1 cellular context compared by ENCODE assay signal in genomic region chr19:54137114-54137912, GRCh38.
TF ChIP-seq lines count a peak whose summit lies in the region.

CNOT3 (plus strand) TSS chr19:54137762; CDS start chr19:54142979, 5,217 bp downstream.

TF ChIP-seq in GM12878, 131 proteins besides CTCF, POLR2A, EP300 and RAD21 (continued from another document and continues in another):
- TF ChIP-seq E2F8 (IDR thresholded peaks at IDR 0.05; ENCODE audit: low read depth, partially characterized antibody) (no peak), PAX8 (IDR thresholded peaks at IDR 0.05) (no peak), SP1 (IDR thresholded peaks at IDR 0.05; ENCODE audit: low read depth, low read length) (peak; percentile 98), NFIC (IDR thresholded peaks at IDR 0.05; ENCODE audit: low read depth, low read length) (no peak), ETV6 (conservative IDR thresholded peaks at IDR 0.05 in 1 of 2, IDR thresholded peaks at IDR 0.05 in 1 of 2; ENCODE audit: borderline replicate concordance in 1 of 2, low read depth in 1 of 2) (no peak), TCF7 (IDR thresholded peaks at IDR 0.05; ENCODE audit: borderline replicate concordance) (no peak), CHD4 (IDR thresholded peaks at IDR 0.05) (no peak), BCL3 (IDR thresholded peaks at IDR 0.05; ENCODE audit: borderline replicate concordance, insufficient read depth, low read depth, low read length, poor library complexity, severe bottlenecking) (no peak), PAX5 (IDR thresholded peaks at IDR 0.05; ENCODE audit: borderline replicate concordance, low read depth, low read length) (no peak), IKZF1 (conservative IDR thresholded peaks at IDR 0.05) (peak; percentile 16; the same call in 1 of the 2 replicates), HSF1 (IDR thresholded peaks at IDR 0.05; ENCODE audit: low read depth, low read length) (no peak), NRF1 (conservative IDR thresholded peaks at IDR 0.05; ENCODE audit: low read depth, low read length) (no peak; the same call in 1 of the 2 replicates), ZZZ3 (IDR thresholded peaks at IDR 0.05; ENCODE audit: control insufficient read depth, insufficient read length, low read depth) (no peak), SPI1 (IDR thresholded peaks at IDR 0.05; ENCODE audit: borderline replicate concordance, insufficient read depth, low read depth, low read length) (no peak), TCF12 (IDR thresholded peaks at IDR 0.05; ENCODE audit: low read depth, low read length) (no peak), WRNIP1 (IDR thresholded peaks at IDR 0.05; ENCODE audit: borderline replicate concordance, low read depth, low read length) (no peak), YY1 (IDR thresholded peaks at IDR 0.05; ENCODE audit: low read depth, low read length) (peak; percentile 97), RFX5 (IDR thresholded peaks at IDR 0.05; ENCODE audit: low read depth, low read length) (peak; percentile 67; the same call in 1 of the 2 replicates), SREBF1 (IDR thresholded peaks at IDR 0.05; ENCODE audit: low read length) (no peak), TCF3 (IDR thresholded peaks at IDR 0.05; ENCODE audit: borderline replicate concordance, insufficient read depth, low read depth, low read length) (no peak), HDAC2 (IDR thresholded peaks at IDR 0.05) (no peak), KLF5 (IDR thresholded peaks at IDR 0.05; ENCODE audit: partially characterized antibody) (peak; percentile 90), PRDM15 (CRISPR knock-in tag; IDR thresholded peaks at IDR 0.05) (no peak), STAT1 (conservative IDR thresholded peaks at IDR 0.05) (no peak), IKZF2 (IDR thresholded peaks at IDR 0.05) (no peak), NR2C2 (IDR thresholded peaks at IDR 0.05; ENCODE audit: borderline replicate concordance, control insufficient read depth, insufficient read length, low read depth) (no peak), PML (IDR thresholded peaks at IDR 0.05; ENCODE audit: low read length) (no peak), ATF2 (IDR thresholded peaks at IDR 0.05; ENCODE audit: low read length) (no peak), RB1 (IDR thresholded peaks at IDR 0.05; ENCODE audit: borderline replicate concordance) (no peak), RELA (IDR thresholded peaks at IDR 0.05; ENCODE audit: borderline replicate concordance, partially characterized antibody) (no peak), CEBPZ (IDR thresholded peaks at IDR 0.05; ENCODE audit: low read depth, low read length) (peak; percentile 94), RCOR1 (conservative IDR thresholded peaks at IDR 0.05; ENCODE audit: low read depth, low read length) (no peak), ZNF207 (IDR thresholded peaks at IDR 0.05; ENCODE audit: borderline replicate concordance) (no peak), ATF7 (IDR thresholded peaks at IDR 0.05; ENCODE audit: low read depth) (peak; percentile 70), ZBTB40 (IDR thresholded peaks at IDR 0.05; ENCODE audit: borderline replicate concordance) (peak; percentile 58; the same call in 1 of the 2 replicates), KDM1A (IDR thresholded peaks at IDR 0.05; ENCODE audit: borderline replicate concordance) (no peak), NFXL1 (IDR thresholded peaks at IDR 0.05; ENCODE audit: borderline replicate concordance) (no peak), EED (IDR thresholded peaks at IDR 0.05; ENCODE audit: low read depth) (no peak), FOXM1 (IDR thresholded peaks at IDR 0.05; ENCODE audit: low read depth, low read length) (no peak), HCFC1 (IDR thresholded peaks at IDR 0.05; ENCODE audit: low read length) (0 out of 2 replicates have a peak, but pooled peaks have one; percentile 31), ASH2L (IDR thresholded peaks at IDR 0.05; ENCODE audit: borderline replicate concordance, low read depth) (no peak), TARDBP (IDR thresholded peaks at IDR 0.05; ENCODE audit: borderline replicate concordance) (no peak), ZNF384 (IDR thresholded peaks at IDR 0.05; ENCODE audit: borderline replicate concordance, low read depth, low read length) (no peak), NBN (IDR thresholded peaks at IDR 0.05) (0 out of 2 replicates have a peak, but pooled peaks have one; percentile 28), ZSCAN29 (IDR thresholded peaks at IDR 0.05) (no peak), NR2C1 (IDR thresholded peaks at IDR 0.05) (no peak), RBBP5 (conservative IDR thresholded peaks at IDR 0.05) (no peak), SMARCA5 (IDR thresholded peaks at IDR 0.05) (no peak)
